In the genomic region with DNA sequence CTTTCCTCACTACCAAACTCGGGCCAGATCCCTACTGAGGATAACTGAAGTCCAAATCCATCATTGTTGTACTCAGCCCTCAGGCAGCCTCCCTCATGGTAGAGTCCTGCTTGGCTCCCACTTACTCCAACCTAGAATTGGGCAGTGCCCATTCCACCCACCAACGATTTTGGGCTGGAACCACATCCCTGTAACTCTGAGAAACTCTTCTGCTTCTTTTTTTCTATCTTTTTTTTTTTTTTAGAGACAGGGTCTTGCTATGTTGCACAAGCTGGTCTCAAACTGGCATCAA, we compare ENCODE assay signal across 7 cellular contexts. TPM values are rescaled to one million over a fixed set of nuclear protein-coding genes. Genes with fewer than 3 reads are reported as not detected.
DNase-seq lines count a peak whose midpoint lies in the region; ATAC-seq and TF ChIP-seq lines count a peak whose summit lies in the region.

No MANE protein-coding gene starts in this region.

- H3K9me3 Mint-ChIP-seq in activated naive CD4-positive, alpha-beta T cell treated with anti-CD3 and anti-CD28 coated beads, Interleukin-2, amount 50 U/mL, for 72 hours, result no peaks in the 10 kb centered on the region
- H3K9me3 Mint-ChIP-seq in immature natural killer cell, result no peaks in the 10 kb centered on the region

- no peak for DNase-seq in activated naive CD4-positive, alpha-beta T cell treated with anti-CD3 and anti-CD28 coated beads, Interleukin-2, amount 50 U/mL, for 72 hours (ENCODE audit: low spot score in 2 of 2)
- DNase-seq in immature natural killer cell (no peak), stomach (no peak), NCI-H524 treated with DMSO at 0.1 percent for 48 hours (lab: John Stamatoyannopoulos, UW) (no peak), NCI-H1417 (lab: John Stamatoyannopoulos, UW) (no peak)

- H3K4me1 ChIP-seq in HUES64 (ENCODE audit: insufficient read depth, low read length) (no peaks in the 10 kb centered on the region), stomach (peaks cover 24 to 45% (median 35%) of the 10 kb centered on the region in 4 donors)

- peak overlapping the region; percentile 56; the same call in 1 of the 2 replicates for H3K9ac ChIP-seq in HUES64 (ENCODE audit: low read depth, low read length)

- peak overlapping the region; percentile 95 to 99 for H3K27ac Mint-ChIP-seq in activated naive CD4-positive, alpha-beta T cell treated with anti-CD3 and anti-CD28 coated beads, Interleukin-2, amount 50 U/mL, for 72 hours
- peak overlapping the region; percentile 86 to 90 (median 87) for H3K27ac Mint-ChIP-seq in immature natural killer cell

- no peak for TF ChIP-seq EP300 in stomach (IDR thresholded peaks at IDR 0.05)

- 53% methylated on average over 2 of the region's 2 CpGs for WGBS in HUES64
- WGBS in stomach, 5 donors, result 7 to 24% (median 13%) methylated on average over 2 of the region's 2 CpGs

- peaks cover 2 to 10% (median 8%) of the 10 kb centered on the region in 3 donors for H3K27me3 Mint-ChIP-seq in immature natural killer cell (ENCODE audit: low read depth in 3 of 3)

- H3K27me3 ChIP-seq in HUES64 (ENCODE audit: insufficient read depth, low read length), result peaks cover 28% of the 10 kb centered on the region
- H3K27me3 ChIP-seq in stomach, result no peaks in the 10 kb centered on the region

- H3K4me3 Mint-ChIP-seq in immature natural killer cell, result peak overlapping the region; percentile 71 to 86 (median 80)

- H3K4me3 ChIP-seq in HUES64 (ENCODE audit: low read length) (peak overlapping the region; percentile 71), stomach (peak overlapping the region; percentile 74 to 96 (median 85))

- TF ChIP-seq POLR2A in stomach (IDR thresholded peaks at IDR 0.05), result no peak

- H3K36me3 Mint-ChIP-seq in activated naive CD4-positive, alpha-beta T cell treated with anti-CD3 and anti-CD28 coated beads, Interleukin-2, amount 50 U/mL, for 72 hours, result peaks cover 30 to 47% of the 10 kb centered on the region in 2 donors
- peaks cover 0 to 11% (median 4%) of the 10 kb centered on the region in 3 donors for H3K36me3 Mint-ChIP-seq in immature natural killer cell

- peaks cover 5% of the 10 kb centered on the region; the same call in 1 of the 2 replicates for H3K36me3 ChIP-seq in HUES64 (ENCODE audit: insufficient read depth, low read length)
- H3K36me3 ChIP-seq in stomach, result peaks cover 38 to 49% (median 46%) of the 10 kb centered on the region in 4 donors

- H3K9me3 ChIP-seq in HUES64 (ENCODE audit: insufficient read depth, low read depth, low read length), result no peaks in the 10 kb centered on the region
- no peaks in the 10 kb centered on the region for H3K9me3 ChIP-seq in stomach

- no peak overlapping the region for H3K27ac ChIP-seq in HUES64 (ENCODE audit: low read depth, low read length)
- peak overlapping the region; percentile 91 to 99 (median 96) for H3K27ac ChIP-seq in stomach

- intact Hi-C loops in stomach (cut with DNase I; ENCODE audit: low total_unique reads), result loop anchor here (10.0 kb wide), 1 partner anchor 87 kb away; no protein-coding TSS in a partner anchor

- no peak for TF ChIP-seq CTCF in stomach (IDR thresholded peaks at IDR 0.05)

- H3K4me1 Mint-ChIP-seq in immature natural killer cell, result peaks cover 35 to 37% of the 10 kb centered on the region in 2 donors

- ATAC-seq in activated naive CD4-positive, alpha-beta T cell treated with anti-CD3 and anti-CD28 coated beads, Interleukin-2, amount 50 U/mL, for 72 hours, result no peak
- ATAC-seq in HG03457 (IDR thresholded peaks at IDR 0.05; ENCODE audit: unreplicated experiment), result no peak

RNA-seq across cellular contexts. Expression of a gene that starts 1.2 kb away (rescaled TPM):
- 11.0 TPM for polyA plus RNA-seq in HUES64 (2013, experiment 1 of 2)
- 16.6 TPM for polyA plus RNA-seq in HUES64 (2013, experiment 2 of 2)
- total RNA-seq in activated naive CD4-positive, alpha-beta T cell treated with anti-CD3 and anti-CD28 coated beads, Interleukin-2, amount 50 U/mL, for 72 hours, result 100 to 1,000 TPM; 103 to 111 TPM
- polyA plus RNA-seq in immature natural killer cell, result 10 to 100 TPM; 10.6 to 29.5 (median 12.9) TPM
- 100 to 1,000 TPM in 2 of 5 donors, 10 to 100 TPM in 2, 1 to 10 TPM in 1; 9.0 to 123 (median 93.9) TPM for total RNA-seq in stomach
- polyA plus RNA-seq in stomach, result 10 to 100 TPM; 69.8 to 79.7 (median 79.6) TPM

RNA-seq across cellular contexts. Expression of a gene that starts 6.3 kb away (rescaled TPM):
- 9.2 TPM for polyA plus RNA-seq in HUES64 (2013, experiment 1 of 2)
- 12.8 TPM for polyA plus RNA-seq in HUES64 (2013, experiment 2 of 2)
- 100 to 1,000 TPM; 104 to 117 TPM for total RNA-seq in activated naive CD4-positive, alpha-beta T cell treated with anti-CD3 and anti-CD28 coated beads, Interleukin-2, amount 50 U/mL, for 72 hours
- polyA plus RNA-seq in immature natural killer cell, result 1 to 10 TPM in 2 of 3 donors, under 1 TPM in 1; 0.06 to 5.5 (median 1.9) TPM
- total RNA-seq in stomach, result 100 to 1,000 TPM in 1 of 5 donors, 10 to 100 TPM in 4; 20.4 to 185 (median 28.6) TPM
- 10 to 100 TPM; 19.7 to 35.9 (median 24.0) TPM for polyA plus RNA-seq in stomach

RNA-seq across cellular contexts. Expression of a gene that starts 41.8 kb away (rescaled TPM):
- 13.1 TPM for polyA plus RNA-seq in HUES64 (2013, experiment 1 of 2)
- polyA plus RNA-seq in HUES64 (2013, experiment 2 of 2), result 13.5 TPM
- 10 to 100 TPM; 11.6 to 13.7 TPM for total RNA-seq in activated naive CD4-positive, alpha-beta T cell treated with anti-CD3 and anti-CD28 coated beads, Interleukin-2, amount 50 U/mL, for 72 hours
- 10 to 100 TPM in 1 of 3 donors, 1 to 10 TPM in 2; 7.5 to 14.7 (median 8.4) TPM for polyA plus RNA-seq in immature natural killer cell
- 10 to 100 TPM in 2 of 5 donors, 1 to 10 TPM in 2, under 1 TPM in 1; 0.58 to 86.4 (median 7.1) TPM for total RNA-seq in stomach
- 1 to 10 TPM; 2.0 to 4.4 (median 3.1) TPM for polyA plus RNA-seq in stomach

RNA-seq across cellular contexts. Expression of a gene that starts 47.0 kb away (rescaled TPM):
- polyA plus RNA-seq in HUES64 (2013, experiment 1 of 2), result 23.3 TPM
- polyA plus RNA-seq in HUES64 (2013, experiment 2 of 2), result 25.3 TPM
- 10 to 100 TPM; 61.6 to 76.8 TPM for total RNA-seq in activated naive CD4-positive, alpha-beta T cell treated with anti-CD3 and anti-CD28 coated beads, Interleukin-2, amount 50 U/mL, for 72 hours
- 10 to 100 TPM in 1 of 3 donors, 1 to 10 TPM in 2; 1.9 to 38.9 (median 2.8) TPM for polyA plus RNA-seq in immature natural killer cell
- 10 to 100 TPM; 23.3 to 70.1 (median 56.8) TPM for total RNA-seq in stomach
- polyA plus RNA-seq in stomach, result 10 to 100 TPM in 1 of 3 donors, 1 to 10 TPM in 2; 1.2 to 12.1 (median 4.4) TPM
